Comparison of ENCODE assay signal across 22 cellular contexts in genomic region chr5:142235870-142236672, GRCh38.
DNase-seq lines count a peak whose midpoint lies in the region; ATAC-seq and TF ChIP-seq lines count a peak whose summit lies in the region.
"Had no signal": no experiment of that assay in that cellular context is flagged by ENCODE, and none has a peak within 500 bp of the region (broad histone marks: within the 10 kb centered on the region; RNA-seq: fewer than 3 reads in every experiment).

No MANE protein-coding gene starts in this region.

- no peaks in the 10 kb centered on the region for H3K27me3 ChIP-seq in NT2/D1 (ENCODE audit: insufficient read depth, insufficient read length)
- H3K27me3 ChIP-seq in ectodermal cell (ENCODE audit: control insufficient read depth, insufficient read depth, low read length, poor library complexity, severe bottlenecking) = no peaks in the 10 kb centered on the region
- H3K27me3 ChIP-seq: adrenal gland, cardiac muscle cell, tibial nerve had no signal

- no peaks in the 10 kb centered on the region for H3K36me3 ChIP-seq in NT2/D1 (ENCODE audit: insufficient read depth, insufficient read length, low read length)
- no peaks in the 10 kb centered on the region for H3K36me3 ChIP-seq in ectodermal cell (ENCODE audit: control insufficient read depth, insufficient read depth, low read length)
- no peaks in the 10 kb centered on the region for H3K36me3 ChIP-seq in mesodermal cell (ENCODE audit: control insufficient read depth, insufficient read depth, low read length)
- H3K36me3 ChIP-seq: adrenal gland, cardiac muscle cell, tibial nerve had no signal

- no peak overlapping the region for H3K4me3 Mint-ChIP-seq in osteocyte (ENCODE audit: unreplicated experiment)
- H3K4me3 Mint-ChIP-seq: CD4-positive, alpha-beta memory T cell; naive thymus-derived CD8-positive, alpha-beta T cell had no signal

- H3K4me1 Mint-ChIP-seq in osteocyte (ENCODE audit: unreplicated experiment) = peaks cover 10% of the 10 kb centered on the region

- peak overlapping the region; percentile 82 for H3K27ac ChIP-seq in ectodermal cell (ENCODE audit: insufficient read depth, low read depth, low read length, poor library complexity, severe bottlenecking)
- H3K27ac ChIP-seq in mesodermal cell (ENCODE audit: low read depth, low read length, severe bottlenecking) = peak overlapping the region; percentile 11
- H3K27ac ChIP-seq: adrenal gland, cardiac muscle cell, epithelial cell of prostate, psoas muscle, tibial nerve, VCaP had no signal

- peak overlapping the region; percentile 18 for H3K4me3 ChIP-seq in NT2/D1 (ENCODE audit: insufficient read length, low read depth)
- peak overlapping the region; percentile 9 for H3K4me3 ChIP-seq in ectodermal cell (ENCODE audit: insufficient read depth, low read depth, low read length)
- H3K4me3 ChIP-seq in mesodermal cell (ENCODE audit: extremely low read depth, insufficient read depth, low read length, poor library complexity, severe bottlenecking) = no peak overlapping the region
- H3K4me3 ChIP-seq: adrenal gland, cardiac muscle cell, psoas muscle, tibial nerve had no signal

- no peak for TF ChIP-seq CTCF in osteocyte (IDR thresholded peaks at IDR 0.05)

- H3K9me3 Mint-ChIP-seq in osteocyte (ENCODE audit: unreplicated experiment) = no peaks in the 10 kb centered on the region
- H3K9me3 Mint-ChIP-seq: CD4-positive, alpha-beta memory T cell had no signal

- H3K36me3 Mint-ChIP-seq in osteocyte (ENCODE audit: unreplicated experiment) = no peaks in the 10 kb centered on the region
- H3K36me3 Mint-ChIP-seq: CD4-positive, alpha-beta memory T cell had no signal

- H3K27me3 Mint-ChIP-seq in osteocyte (ENCODE audit: unreplicated experiment) = peaks cover 16% of the 10 kb centered on the region

- WGBS in ectodermal cell, 2 experiments = 51 to 53% methylated on average over 24 of the region's 24 CpGs
- WGBS in mesodermal cell (ENCODE audit: insufficient coverage in 2 of 2), 2 experiments = 77 to 79% methylated on average over 20 to 23 of the region's 24 CpGs

- DNase-seq in ELF-1 (ENCODE audit: low read depth, low spot score) (peak; percentile 54), NT2/D1 (ENCODE audit: low read depth, low spot score) (no peak), osteocyte (ENCODE audit: extremely low spot score, unreplicated experiment) (no peak), NCI-H146 treated with DMSO at 0.1 percent for 48 hours (lab: John Stamatoyannopoulos, UW; ENCODE audit: unreplicated experiment) (no peak), posterior cingulate gyrus (no peak)
- DNase-seq: activated CD4-positive, alpha-beta T cell treated with anti-CD3 and anti-CD28 coated beads, Interleukin-2, amount 50 U/mL, for 48 hours; activated gamma-delta T cell; CD4-positive, alpha-beta memory T cell; HCEC 1CT; naive thymus-derived CD8-positive, alpha-beta T cell; NCI-H1417 treated with DMSO at 0.1 percent for 48 hours; psoas muscle; stimulated activated CD4-positive, alpha-beta T cell treated with anti-CD3 and anti-CD28 coated beads, Interleukin-2, amount 100 ng/mL, for 48 hours; stimulated activated naive CD4-positive, alpha-beta T cell treated with Interleukin-2 at 50 U/mL for 16 hours had no signal

- no peak overlapping the region for H3K27ac Mint-ChIP-seq in osteocyte (ENCODE audit: unreplicated experiment)
- H3K27ac Mint-ChIP-seq: naive thymus-derived CD8-positive, alpha-beta T cell had no signal

- intact Hi-C loops in posterior cingulate gyrus (cut with DNase I) = no loop called here

- H3K9me3 ChIP-seq in NT2/D1 (ENCODE audit: insufficient read depth, low read length) (no peaks in the 10 kb centered on the region), ectodermal cell (ENCODE audit: control insufficient read depth, low read length) (no peaks in the 10 kb centered on the region), mesodermal cell (ENCODE audit: control insufficient read depth, low read length) (no peaks in the 10 kb centered on the region)
- H3K9me3 ChIP-seq: adrenal gland, psoas muscle, tibial nerve had no signal

- peaks cover 5% of the 10 kb centered on the region for H3K4me1 ChIP-seq in NT2/D1 (ENCODE audit: insufficient read depth, insufficient read length)
- peaks cover 17% of the 10 kb centered on the region for H3K4me1 ChIP-seq in ectodermal cell (ENCODE audit: control insufficient read depth, insufficient read depth, low read length)
- peaks cover 19% of the 10 kb centered on the region for H3K4me1 ChIP-seq in mesodermal cell (ENCODE audit: control insufficient read depth, insufficient read depth, low read length, poor library complexity, severe bottlenecking)
- H3K4me1 ChIP-seq: adrenal gland, psoas muscle had no signal

- ATAC-seq in HG03442 (IDR thresholded peaks at IDR 0.05; ENCODE audit: unreplicated experiment) = no peak
- ATAC-seq: naive thymus-derived CD8-positive, alpha-beta T cell; psoas muscle had no signal

- H3K9ac ChIP-seq in NT2/D1 (ENCODE audit: insufficient read length, low read depth) = peak overlapping the region; percentile 67
